Comparison of ENCODE assay signal across 8 cellular contexts in the genomic region with DNA sequence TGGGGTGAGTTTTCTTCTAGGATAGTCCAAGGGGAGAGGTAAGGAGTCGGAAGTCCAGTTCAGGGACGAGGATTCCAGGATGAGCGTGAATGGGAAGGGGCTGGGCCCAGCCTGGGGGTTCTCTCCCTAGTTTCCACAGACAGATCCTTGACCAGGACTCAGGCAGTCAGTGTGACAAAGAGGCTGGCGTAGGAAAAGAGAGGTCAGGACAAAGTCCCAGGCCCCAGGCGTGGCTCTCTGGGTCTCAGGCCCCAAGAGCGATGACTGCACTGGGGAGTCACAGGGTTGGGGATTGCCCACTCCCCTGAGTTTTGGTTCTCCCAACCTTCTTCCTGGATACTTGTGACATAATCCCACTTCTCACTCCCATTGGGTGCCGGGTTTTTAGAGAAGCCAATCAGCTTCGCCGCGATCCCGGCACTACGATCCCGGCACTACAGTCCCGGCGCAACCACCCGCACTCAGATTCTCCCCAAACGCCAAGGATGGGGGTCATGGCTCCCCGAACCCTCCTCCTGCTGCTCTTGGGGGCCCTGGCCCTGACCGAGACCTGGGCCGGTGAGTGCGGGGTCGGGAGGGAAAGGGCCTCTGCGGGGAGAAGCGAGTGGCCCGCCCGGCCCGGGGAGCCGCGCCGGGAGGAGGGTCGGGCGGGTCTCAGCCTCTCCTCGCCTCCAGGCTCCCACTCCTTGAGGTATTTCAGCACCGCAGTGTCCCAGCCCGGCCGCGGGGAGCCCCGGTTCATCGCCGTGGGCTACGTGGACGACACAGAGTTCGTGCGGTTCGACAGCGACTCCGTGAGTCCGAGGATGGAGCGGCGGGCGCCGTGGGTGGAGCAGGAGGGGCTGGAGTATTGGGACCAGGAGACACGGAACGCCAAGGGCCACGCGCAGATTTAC. TPM values are rescaled to one million over a fixed set of nuclear protein-coding genes. Genes with fewer than 3 reads are reported as not detected.
DNase-seq lines count a peak whose midpoint lies in the region; ATAC-seq and TF ChIP-seq lines count a peak whose summit lies in the region.

No MANE protein-coding gene starts in this region.

- peak overlapping the region; percentile 70 for H3K27ac ChIP-seq in urinary bladder (ENCODE audit: low read depth)

- peak; percentile 83 for ATAC-seq in GM21528 (IDR thresholded peaks at IDR 0.05; ENCODE audit: low FRiP score, unreplicated experiment)
- peak; percentile 98 for ATAC-seq in left ventricle myocardium superior

- intact Hi-C loops in left ventricle myocardium superior (cut with micrococcal nuclease), result no loop called here

- TF ChIP-seq EP300 in Ishikawa (IDR thresholded peaks at IDR 0.05; ENCODE audit: borderline replicate concordance), result no peak

- TF ChIP-seq RAD21 in Ishikawa (IDR thresholded peaks at IDR 0.05; ENCODE audit: low read depth), result peak; percentile 20; the same call in 1 of the 2 replicates

- WGBS in urinary bladder, result 1% methylated on average over 56 of the region's 56 CpGs

- H3K27me3 Mint-ChIP-seq in progenitor cell of endocrine pancreas, result peaks cover 27% of the 10 kb centered on the region

- DNase-seq in DMS53 treated with DMSO at 0.1 percent for 48 hours (lab: John Stamatoyannopoulos, UW; ENCODE audit: unreplicated experiment) (peak; percentile 78), T follicular helper cell (ENCODE audit: low read depth) (peak; percentile 52), amniotic epithelial cell (ENCODE audit: low read depth) (peak; percentile 58), left ventricle myocardium superior (peak; percentile 74), progenitor cell of endocrine pancreas (ENCODE audit: low spot score, unreplicated experiment) (peak; percentile 52)

- peak; percentile 33 for TF ChIP-seq CTCF in progenitor cell of endocrine pancreas (IDR thresholded peaks at IDR 0.05; ENCODE audit: unreplicated experiment)

- no peaks in the 10 kb centered on the region for H3K4me1 ChIP-seq in urinary bladder (ENCODE audit: insufficient read depth)

- peaks cover 2% of the 10 kb centered on the region for H3K4me1 Mint-ChIP-seq in progenitor cell of endocrine pancreas (ENCODE audit: low read depth)

- H3K27ac Mint-ChIP-seq in progenitor cell of endocrine pancreas, result peak overlapping the region; percentile 82

- no peaks in the 10 kb centered on the region for H3K36me3 ChIP-seq in urinary bladder (ENCODE audit: insufficient read depth)

- H3K9me3 Mint-ChIP-seq in progenitor cell of endocrine pancreas (ENCODE audit: low read depth), result no peaks in the 10 kb centered on the region

- peaks cover 4% of the 10 kb centered on the region for H3K36me3 Mint-ChIP-seq in progenitor cell of endocrine pancreas (ENCODE audit: insufficient read depth)

- peak overlapping the region; percentile 74 for H3K4me3 ChIP-seq in urinary bladder (ENCODE audit: low read depth, low read length)

- H3K4me3 Mint-ChIP-seq in progenitor cell of endocrine pancreas (ENCODE audit: low read depth), result peak overlapping the region; percentile 82

TF ChIP-seq in Ishikawa, 13 proteins besides CTCF, POLR2A, EP300 and RAD21:
- TF ChIP-seq TCF12 (IDR thresholded peaks at IDR 0.05; ENCODE audit: low read depth) (no peak), CREB1 (IDR thresholded peaks at IDR 0.05; ENCODE audit: low read depth) (peak; percentile 62)

RNA-seq across cellular contexts. Expression of a gene that starts 46.2 kb away (rescaled TPM):
- 21.9 TPM for total RNA-seq in left ventricle myocardium superior
- total RNA-seq in progenitor cell of endocrine pancreas, result 49.5 and 52.9 TPM in 2 replicates
- total RNA-seq in urinary bladder, result 13.6 TPM
- polyA plus RNA-seq in urinary bladder, result 35.8 TPM

Comparison
In these comparisons a context has a peak if more than half of its experiments do, and no peak if none do; other contexts are left out.
1. Peak in every context shown above with its lines: DNase-seq, ATAC-seq, H3K4me3 ChIP-seq and H3K27ac ChIP-seq.